In genomic region chr13:93480553-93481106, GRCh38 we compare ENCODE assay signal across 13 cellular contexts.
"Had no signal": no experiment of that assay in that cellular context is flagged by ENCODE, and none has a peak within 500 bp of the region (broad histone marks: within the 10 kb centered on the region; RNA-seq: fewer than 3 reads in every experiment).

No MANE protein-coding gene starts in this region.

- H3K27ac ChIP-seq: heart left ventricle, ovary, right atrium auricular region had no signal

- H3K36me3 ChIP-seq: heart left ventricle, ovary, right atrium auricular region had no signal

- H3K9me3 ChIP-seq: heart left ventricle, ovary, right atrium auricular region had no signal

- H3K4me1 Mint-ChIP-seq: natural killer cell, neural crest cell had no signal

- H3K27me3 ChIP-seq: heart left ventricle, ovary, right atrium auricular region had no signal

- H3K4me3 ChIP-seq: heart left ventricle, ovary, right atrium auricular region, smooth muscle cell had no signal

- H3K9me3 Mint-ChIP-seq: dendritic cell treated with granulocyte-macrophage colony-stimulating factor and Interleukin-4, amounts not matched to agents 40 ng/mL and 50 ng/mL, for 4 days; endodermal cell; neural crest cell had no signal

- H3K27ac Mint-ChIP-seq: dendritic cell treated with granulocyte-macrophage colony-stimulating factor and Interleukin-4, amounts not matched to agents 40 ng/mL and 50 ng/mL, for 4 days; endodermal cell; natural killer cell had no signal

- H3K4me2 ChIP-seq: smooth muscle cell had no signal

- H3K27me3 Mint-ChIP-seq: dendritic cell treated with granulocyte-macrophage colony-stimulating factor and Interleukin-4, amounts not matched to agents 40 ng/mL and 50 ng/mL, for 4 days had no signal

- H3K36me3 Mint-ChIP-seq: natural killer cell had no signal

- DNase-seq: endodermal cell; heart left ventricle; hippocampal formation; islet precursor cell; mammary epithelial cell; natural killer cell; ovary; stimulated activated CD4-positive, alpha-beta T cell treated with anti-CD3 and anti-CD28 coated beads, Interleukin-2, amount 100 ng/mL, for 48 hours; stimulated activated naive CD4-positive, alpha-beta T cell treated with Interleukin-2 at 50 U/mL for 16 hours had no signal

- H3K4me1 ChIP-seq: heart left ventricle, right atrium auricular region had no signal

- H3K4me3 Mint-ChIP-seq: dendritic cell treated with granulocyte-macrophage colony-stimulating factor and Interleukin-4, amounts not matched to agents 40 ng/mL and 50 ng/mL, for 4 days; endodermal cell; natural killer cell; neural crest cell had no signal
